11 cellular contexts compared by ENCODE assay signal in genomic region chr7:128022631-128023532, GRCh38. TPM values are rescaled to one million over a fixed set of nuclear protein-coding genes. Genes with fewer than 3 reads are reported as not detected.
DNase-seq lines count a peak whose midpoint lies in the region; ATAC-seq, FAIRE-seq and TF ChIP-seq lines count a peak whose summit lies in the region.
"Had no signal": no experiment of that assay in that cellular context is flagged by ENCODE, and none has a peak within 500 bp of the region (broad histone marks: within the 10 kb centered on the region; RNA-seq: fewer than 3 reads in every experiment).

No MANE protein-coding gene starts in this region.

- intact Hi-C loops in K562 (cut with micrococcal nuclease) (no loop called here), left lung (cut with DNase I) (no loop called here)

- no peak for TF ChIP-seq CTCF in K562 (IDR thresholded peaks at IDR 0.05 in 2 of 3, conservative IDR thresholded peaks at IDR 0.05 in 1 of 3; ENCODE audit: insufficient read depth in 2 of 3, low read depth in 1 of 3, low read length in 3 of 3)
- TF ChIP-seq CTCF in left lung (IDR thresholded peaks at IDR 0.05): no peak

- H3K9me1 ChIP-seq in K562 (ENCODE audit: control insufficient read depth, insufficient read depth, low read length): peaks cover 11% of the 10 kb centered on the region

- CTCF ChIA-PET in K562 (lab: Yijun Ruan, JAX; ENCODE audit: low intra/inter-chr PET ratio): no interaction called here

- no peaks in the 10 kb centered on the region for H3K79me2 ChIP-seq in K562 (ENCODE audit: control insufficient read depth, insufficient read depth, low read length)

- DNase-seq in AG08395 (ENCODE audit: low spot score): peak; percentile 72
- peak; percentile 83 for DNase-seq in HT1080 (ENCODE audit: low read depth)
- DNase-seq in K562 (ENCODE audit: extremely low read depth in 1 of 4, low spot score in 3 of 4): no peak
- no peak for DNase-seq in left lung
- DNase-seq in activated effector memory CD4-positive, alpha-beta T cell treated with Interleukin-2 at 50 U/mL for 16 hours: no peak
- DNase-seq in T-helper 9 cell: no peak
- DNase-seq in activated CD4-positive, alpha-beta T cell treated with anti-CD3 and anti-CD28 coated beads, Interleukin-2, amount 50 U/mL, for 48 hours: no peak
- DNase-seq in urothelium cell line (ENCODE audit: low spot score): no peak
- DNase-seq: activated CD4-positive, alpha-beta T cell treated with anti-CD3 and anti-CD28 coated beads for 4 hours; H9; NCI-H774 had no signal

- H4K20me1 ChIP-seq in K562 (replicated peaks; ENCODE audit: control insufficient read depth, insufficient read depth, low read length): no peaks in the 10 kb centered on the region

- in situ Hi-C loops in K562 (cut with MboI): no loop called here

- H3K4me3 ChIP-seq in K562 (no peak overlapping the region), left lung (no peak overlapping the region)

- POLR2A ChIA-PET in K562 (lab: Yijun Ruan, JAX): interaction anchor here (0.8 to 1.3 kb wide), 2 partner anchors 17 to 24 kb away, joined by 3 read pairs; no protein-coding TSS in a partner anchor

- H3K27ac ChIP-seq in K562 (ENCODE audit: extremely low read depth, low read depth, low read length) (no peak overlapping the region), left lung (peak overlapping the region; percentile 37 to 40)

- TF ChIP-seq EP300 in K562 (IDR thresholded peaks at IDR 0.05; ENCODE audit: low read length): no peak

- H3K9ac ChIP-seq in K562 (ENCODE audit: insufficient read depth in 1 of 2, low read depth in 2 of 2, low read length in 2 of 2): no peak overlapping the region

- H3K27me3 ChIP-seq in K562 (ENCODE audit: control insufficient read depth in 2 of 2, insufficient read depth in 2 of 2, low read length in 2 of 2) (no peaks in the 10 kb centered on the region), left lung (no peaks in the 10 kb centered on the region)

- no peak for TF ChIP-seq RAD21 in K562 (CRISPR knock-in tag; conservative IDR thresholded peaks at IDR 0.05 in 1 of 2, IDR thresholded peaks at IDR 0.05 in 1 of 2)

- no peak for FAIRE-seq in K562 (lab: Jason Lieb, UNC)
- no peak for FAIRE-seq in urothelium cell line (lab: Jason Lieb, UNC)

- no TSS peak for BruUV-seq in K562 (replicated peaks; lab: Mats Ljungman, UMichigan)

- peaks cover 69% of the 10 kb centered on the region for H3K36me3 ChIP-seq in K562 (ENCODE audit: control insufficient read depth, insufficient read depth, low read length)
- H3K36me3 ChIP-seq in left lung: peaks cover 0 to 16% of the 10 kb centered on the region in 2 donors

- TF ChIP-seq POLR2A in K562 (conservative IDR thresholded peaks at IDR 0.05): no peak

- no peak overlapping the region for H3K4me2 ChIP-seq in K562 (ENCODE audit: insufficient read depth, low read length)

- 78% methylated on average over 6 of the region's 6 CpGs for WGBS in K562 (ENCODE audit: insufficient coverage, low coverage, missing lambda C conversion rate)

- H2AFZ ChIP-seq in K562 (ENCODE audit: low read depth, low read length): no peak overlapping the region

- ATAC-seq in K562: no peak
- peak; percentile 30 for ATAC-seq in left lung

- H3K4me1 ChIP-seq in K562 (replicated peaks in 1 of 2; ENCODE audit: control insufficient read depth in 2 of 2, insufficient read depth in 2 of 2, low read length in 2 of 2) (peaks cover 0 to 8% of the 10 kb centered on the region in 2 experiments; a peak in 3 of 5 replicates), left lung (peaks cover 18 to 78% of the 10 kb centered on the region in 2 donors)

- H3K9me3 ChIP-seq in K562 (replicated peaks; ENCODE audit: control insufficient read depth, insufficient read depth, low read depth, low read length): no peaks in the 10 kb centered on the region
- no peaks in the 10 kb centered on the region for H3K9me3 ChIP-seq in left lung

TF ChIP-seq in K562, 482 proteins besides CTCF, POLR2A, EP300 and RAD21:
- TF ChIP-seq MITF (IDR thresholded peaks at IDR 0.05) (no peak), NR1H2 (CRISPR knock-in tag; IDR thresholded peaks at IDR 0.05) (no peak), SFPQ (IDR thresholded peaks at IDR 0.05; ENCODE audit: low read depth, low read length) (no peak), ZNF3 (CRISPR knock-in tag; IDR thresholded peaks at IDR 0.05) (no peak), LCOR (CRISPR knock-in tag; IDR thresholded peaks at IDR 0.05) (no peak), SPI1 (IDR thresholded peaks at IDR 0.05; ENCODE audit: borderline replicate concordance, low read depth, low read length) (peak; percentile 52; the same call in 1 of the 2 replicates), CHCHD3 (CRISPR knock-in tag; IDR thresholded peaks at IDR 0.05) (no peak)

RNA-seq across cellular contexts. Expression of gene LRRC4, which starts 8.4 kb away (rescaled TPM):
- total RNA-seq in HT1080 (2014; rRNA removed; shearing (Covaris generic)): not detected in 2 replicates
- not detected in 2 replicates for polyA plus RNA-seq in HT1080 (2015; cell fraction: cytosol; rRNA removed)
- polyA plus RNA-seq in HT1080 (2015; cell fraction: nucleus; rRNA removed): not detected in 2 replicates
- not detected in 2 replicates for total RNA-seq in K562 (2011; cell fraction: chromatin; rRNA removed; ENCODE audit: low replicate concordance)
- not detected in 2 replicates for total RNA-seq in K562 (2011; cell fraction: nucleolus; rRNA removed)
- total RNA-seq in K562 (2011; cell fraction: nucleoplasm; rRNA removed): not detected in 2 replicates
- not detected in 2 replicates for total RNA-seq in K562 (2014; rRNA removed)
- not detected in 2 replicates for total RNA-seq in K562 (2014; rRNA removed; fragmentation: Illumina TruSeq; extraction: Trizol)
- total RNA-seq in K562 (2015; rRNA removed; fragmentation: Illumina TruSeq; extraction: Trizol): not detected in 2 replicates
- total RNA-seq in K562 (2021): 0.07 TPM in 1 of 2 replicates, not detected in the other
- polyA plus RNA-seq in K562 (2011; rRNA removed): not detected in 2 replicates
- not detected in 2 replicates for polyA plus RNA-seq in K562 (2011; cell fraction: cytosol; rRNA removed)
- polyA plus RNA-seq in K562 (2011; cell fraction: nucleus; rRNA removed): not detected in 2 replicates
- polyA plus RNA-seq in K562 (2012): 0.07 and 0.21 TPM in 2 replicates
- polyA plus RNA-seq in K562 (2014; fragmentation: Illumina TruSeq; extraction: Trizol): not detected in 2 replicates
- under 1 TPM in 1 of 2 experiments, not detected in 1; 0.04 TPM for polyA plus RNA-seq in K562 (2014; fragmentation: Nextera tagmentation; extraction: Ambion mirVana)
- polyA plus RNA-seq in K562 (2014; rRNA removed): 0.11 TPM in 1 of 2 replicates, not detected in the other
- not detected in 2 replicates for polyA minus RNA-seq in K562 (2011; rRNA and poly(A)+ RNA removed)
- not detected in 2 replicates for polyA minus RNA-seq in K562 (2011; cell fraction: cytosol; rRNA and poly(A)+ RNA removed)
- polyA minus RNA-seq in K562 (2011; cell fraction: nucleus; rRNA and poly(A)+ RNA removed): not detected in 2 replicates
- 10 to 100 TPM in 1 of 2 donors, 1 to 10 TPM in 1; 5.7 to 24.4 TPM for total RNA-seq in left lung

Comparison
In these comparisons a context has a peak if more than half of its experiments do, and no peak if none do; other contexts are left out.
1. DNase-seq: peak in AG08395 (single experiment) and HT1080 (single experiment); none in K562 (0 of 4), left lung (0 of 2), activated effector memory CD4-positive, alpha-beta T cell treated with Interleukin-2 at 50 U/mL for 16 hours (single experiment), T-helper 9 cell (single experiment), activated CD4-positive, alpha-beta T cell treated with anti-CD3 and anti-CD28 coated beads, Interleukin-2, amount 50 U/mL, for 48 hours (0 of 2) and urothelium cell line (single experiment).